In the genomic region with DNA sequence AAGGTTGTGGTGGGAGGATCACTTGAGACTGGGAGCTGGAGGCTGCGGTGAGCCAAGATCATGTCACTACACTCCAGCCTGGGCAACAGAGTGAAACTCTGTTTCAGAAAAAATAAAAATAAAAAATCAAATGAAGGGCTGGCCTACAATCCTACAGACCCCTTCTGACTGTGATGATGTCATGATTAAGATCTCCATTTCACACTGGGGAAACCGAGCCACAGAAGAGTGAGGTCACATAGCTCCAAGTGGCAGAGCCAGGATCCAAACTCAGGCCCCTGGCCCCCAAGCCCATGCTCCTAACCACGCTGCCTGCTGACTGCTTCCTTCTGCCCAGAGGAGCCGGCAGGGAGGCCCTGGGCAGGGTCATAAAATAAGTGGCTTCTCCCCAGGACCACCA, we compare ENCODE assay signal across 32 cellular contexts.
"Had no signal": no experiment of that assay in that cellular context is flagged by ENCODE, and none has a peak within 500 bp of the region (broad histone marks: within the 10 kb centered on the region; RNA-seq: fewer than 3 reads in every experiment).

No MANE protein-coding gene starts in this region.

- H3K4me3 ChIP-seq: ascending aorta, breast epithelium, cardiac muscle cell, colonic mucosa, esophagus squamous epithelium, gastroesophageal sphincter had no signal

- H3K36me3 Mint-ChIP-seq: activated naive CD4-positive, alpha-beta T cell treated with anti-CD3 and anti-CD28 coated beads, Interleukin-2, amount 10 ng/mL, durations not matched to agents 7 days and 5 days; activated naive CD4-positive, alpha-beta T cell treated with anti-CD3 and anti-CD28 coated beads, Interleukin-2, amount 50 U/mL, for 72 hours; activated naive CD8-positive, alpha-beta T cell treated with anti-CD3 and anti-CD28 coated beads, Interleukin-2, amount 10 ng/mL, durations not matched to agents 7 days and 5 days; T-cell had no signal

- H3K4me3 Mint-ChIP-seq: activated B cell treated with CpG ODN at 0.5 μM for 24 hours; activated CD4-positive, alpha-beta memory T cell treated with anti-CD3 and anti-CD28 coated beads, Interleukin-2, amount 10 ng/mL, durations not matched to agents 7 days and 5 days; activated CD4-positive, alpha-beta T cell treated with anti-CD3 and anti-CD28 coated beads for 36 hours; activated CD4-positive, alpha-beta T cell treated with anti-CD3 and anti-CD28 coated beads, Interleukin-2, amount 10 ng/mL, durations not matched to agents 24 days and 14 days; activated naive CD4-positive, alpha-beta T cell treated with anti-CD3 and anti-CD28 coated beads, Interleukin-2, amount 10 ng/mL, durations not matched to agents 7 days and 5 days; activated naive CD8-positive, alpha-beta T cell treated with anti-CD3 and anti-CD28 coated beads, Interleukin-2, amount 10 ng/mL, durations not matched to agents 7 days and 5 days; activated T-cell treated with anti-CD3 and anti-CD28 coated beads, Interleukin-2, amount 50 U/mL, for 24 hours; activated T-cell treated with anti-CD3 and anti-CD28 coated beads, Interleukin-2, amount 50 U/mL, for 72 hours; brain; T-cell; T-helper 1 cell treated with Interleukin-12 subunit alpha and Interleukin-12 subunit beta and Interleukin-4 antibody, amounts not matched to agents 30 μg/mL and 1 μg/mL, for 36 hours had no signal

- H3K27ac Mint-ChIP-seq: activated B cell treated with CpG ODN at 0.5 μM for 24 hours; activated CD4-positive, alpha-beta memory T cell treated with anti-CD3 and anti-CD28 coated beads, Interleukin-2, amount 10 ng/mL, durations not matched to agents 7 days and 5 days; activated CD4-positive, alpha-beta T cell treated with anti-CD3 and anti-CD28 coated beads for 36 hours; activated CD4-positive, alpha-beta T cell treated with anti-CD3 and anti-CD28 coated beads, Interleukin-2, amount 10 ng/mL, durations not matched to agents 24 days and 14 days; activated naive CD4-positive, alpha-beta T cell treated with anti-CD3 and anti-CD28 coated beads, Interleukin-2, amount 10 ng/mL, durations not matched to agents 7 days and 5 days; activated naive CD4-positive, alpha-beta T cell treated with anti-CD3 and anti-CD28 coated beads, Interleukin-2, amount 50 U/mL, for 72 hours; activated naive CD8-positive, alpha-beta T cell treated with anti-CD3 and anti-CD28 coated beads, Interleukin-2, amount 10 ng/mL, durations not matched to agents 7 days and 5 days; activated T-cell treated with anti-CD3 and anti-CD28 coated beads, Interleukin-2, amount 50 U/mL, for 24 hours; activated T-cell treated with anti-CD3 and anti-CD28 coated beads, Interleukin-2, amount 50 U/mL, for 72 hours; T-cell; T-helper 1 cell treated with Interleukin-12 subunit alpha and Interleukin-12 subunit beta and Interleukin-4 antibody, amounts not matched to agents 30 μg/mL and 1 μg/mL, for 36 hours had no signal

- H3K9me3 ChIP-seq: ascending aorta, breast epithelium, colonic mucosa, esophagus squamous epithelium, gastroesophageal sphincter had no signal

- H3K4me1 Mint-ChIP-seq: activated B cell treated with CpG ODN at 0.5 μM for 24 hours; activated CD4-positive, alpha-beta memory T cell treated with anti-CD3 and anti-CD28 coated beads, Interleukin-2, amount 10 ng/mL, durations not matched to agents 7 days and 5 days; activated CD4-positive, alpha-beta T cell treated with anti-CD3 and anti-CD28 coated beads for 36 hours; activated CD4-positive, alpha-beta T cell treated with anti-CD3 and anti-CD28 coated beads, Interleukin-2, amount 10 ng/mL, durations not matched to agents 24 days and 14 days; activated naive CD4-positive, alpha-beta T cell treated with anti-CD3 and anti-CD28 coated beads, Interleukin-2, amount 10 ng/mL, durations not matched to agents 7 days and 5 days; activated naive CD8-positive, alpha-beta T cell treated with anti-CD3 and anti-CD28 coated beads, Interleukin-2, amount 10 ng/mL, durations not matched to agents 7 days and 5 days; T-cell had no signal

- H3K27me3 Mint-ChIP-seq: activated B cell treated with CpG ODN at 0.5 μM for 24 hours; activated CD4-positive, alpha-beta memory T cell treated with anti-CD3 and anti-CD28 coated beads, Interleukin-2, amount 10 ng/mL, durations not matched to agents 7 days and 5 days; activated CD4-positive, alpha-beta T cell treated with anti-CD3 and anti-CD28 coated beads for 36 hours; activated CD4-positive, alpha-beta T cell treated with anti-CD3 and anti-CD28 coated beads, Interleukin-2, amount 10 ng/mL, durations not matched to agents 24 days and 14 days; activated naive CD8-positive, alpha-beta T cell treated with anti-CD3 and anti-CD28 coated beads, Interleukin-2, amount 10 ng/mL, durations not matched to agents 7 days and 5 days had no signal

- DNase-seq: activated B cell treated with CpG ODN at 0.5 μM for 24 hours; activated CD4-positive, alpha-beta memory T cell treated with anti-CD3 and anti-CD28 coated beads, Interleukin-2, amount 10 ng/mL, durations not matched to agents 7 days and 5 days; activated CD4-positive, alpha-beta T cell treated with anti-CD3 and anti-CD28 coated beads for 36 hours; activated CD4-positive, alpha-beta T cell treated with anti-CD3 and anti-CD28 coated beads, Interleukin-2, amount 10 ng/mL, durations not matched to agents 24 days and 14 days; activated CD4-positive, alpha-beta T cell treated with anti-CD3 and anti-CD28 coated beads, Interleukin-2, amount 50 U/mL, for 4 hours; activated CD8-positive, alpha-beta memory T cell treated with anti-CD3 and anti-CD28 coated beads, Interleukin-2, amount 50 U/mL, for 48 hours; activated gamma-delta T cell; activated naive CD4-positive, alpha-beta T cell; activated naive CD4-positive, alpha-beta T cell treated with anti-CD3 and anti-CD28 coated beads, Interleukin-2, amount 10 ng/mL, durations not matched to agents 7 days and 5 days; activated naive CD8-positive, alpha-beta T cell treated with anti-CD3 and anti-CD28 coated beads, Interleukin-2, amount 10 ng/mL, durations not matched to agents 7 days and 5 days; activated T-cell treated with anti-CD3 and anti-CD28 coated beads for 4 hours; activated T-cell treated with anti-CD3 and anti-CD28 coated beads, Interleukin-2, amount 50 U/mL, for 24 hours; activated T-cell treated with anti-CD3 and anti-CD28 coated beads, Interleukin-2, amount 50 U/mL, for 72 hours; central memory CD4-positive, alpha-beta T cell; cerebellar nuclear complex; colonic mucosa; effector CD8-positive, alpha-beta T cell; esophagus squamous epithelium; foreskin melanocyte; SW 1271; T-cell; T1000 had no signal

- H3K36me3 ChIP-seq: breast epithelium, cardiac muscle cell, colonic mucosa, esophagus squamous epithelium, WERI-Rb-1 had no signal

- H3K27ac ChIP-seq: ascending aorta, cardiac muscle cell, colonic mucosa, epithelial cell of prostate, esophagus squamous epithelium, gastroesophageal sphincter, WERI-Rb-1 had no signal

- H3K4me1 ChIP-seq: ascending aorta, breast epithelium, colonic mucosa, gastroesophageal sphincter had no signal

- H3K9me3 Mint-ChIP-seq: activated B cell treated with CpG ODN at 0.5 μM for 24 hours; activated CD4-positive, alpha-beta memory T cell treated with anti-CD3 and anti-CD28 coated beads, Interleukin-2, amount 10 ng/mL, durations not matched to agents 7 days and 5 days; activated CD4-positive, alpha-beta T cell treated with anti-CD3 and anti-CD28 coated beads, Interleukin-2, amount 10 ng/mL, durations not matched to agents 24 days and 14 days; activated naive CD4-positive, alpha-beta T cell treated with anti-CD3 and anti-CD28 coated beads, Interleukin-2, amount 10 ng/mL, durations not matched to agents 7 days and 5 days; activated naive CD4-positive, alpha-beta T cell treated with anti-CD3 and anti-CD28 coated beads, Interleukin-2, amount 50 U/mL, for 72 hours; activated naive CD8-positive, alpha-beta T cell treated with anti-CD3 and anti-CD28 coated beads, Interleukin-2, amount 10 ng/mL, durations not matched to agents 7 days and 5 days; activated T-cell treated with anti-CD3 and anti-CD28 coated beads, Interleukin-2, amount 50 U/mL, for 24 hours; activated T-cell treated with anti-CD3 and anti-CD28 coated beads, Interleukin-2, amount 50 U/mL, for 72 hours; T-cell; T-helper 1 cell treated with Interleukin-12 subunit alpha and Interleukin-12 subunit beta and Interleukin-4 antibody, amounts not matched to agents 30 μg/mL and 1 μg/mL, for 36 hours had no signal

- ATAC-seq: activated CD4-positive, alpha-beta T cell treated with anti-CD3 and anti-CD28 coated beads for 36 hours; activated CD4-positive, CD25-positive, alpha-beta regulatory T cell treated with anti-CD3 and anti-CD28 coated beads, Interleukin-2, amount 50 U/mL, for 24 hours; activated naive CD4-positive, alpha-beta T cell treated with anti-CD3 and anti-CD28 coated beads, Interleukin-2, amount 50 U/mL, for 72 hours; activated T-cell treated with anti-CD3 and anti-CD28 coated beads, Interleukin-2, amount 50 U/mL, for 72 hours; gastroesophageal sphincter; T-cell had no signal

- H3K27me3 ChIP-seq: ascending aorta, breast epithelium, cardiac muscle cell, colonic mucosa, esophagus squamous epithelium, gastroesophageal sphincter had no signal
